In the genomic region with DNA sequence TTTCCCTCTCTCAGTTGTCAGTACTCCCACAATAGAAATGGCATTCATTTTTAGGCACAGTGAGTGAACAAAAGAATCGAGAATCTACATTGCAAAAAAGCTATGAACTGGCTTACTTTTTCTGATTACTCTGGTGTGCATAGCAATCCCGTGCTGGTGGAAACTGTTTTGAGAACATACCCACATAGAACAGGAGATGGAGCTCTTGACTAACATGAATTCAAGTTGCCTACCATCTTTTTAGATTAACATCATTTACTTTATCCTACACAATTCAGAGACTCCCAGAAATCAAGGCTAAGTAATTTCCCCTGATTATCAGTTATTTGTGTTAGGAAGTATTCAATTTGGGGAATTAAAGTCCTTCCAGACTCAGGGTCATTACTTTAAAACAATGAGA, we compare ENCODE assay signal across 8 cellular contexts.
DNase-seq lines count a peak whose midpoint lies in the region; ATAC-seq, FAIRE-seq and TF ChIP-seq lines count a peak whose summit lies in the region.

No MANE protein-coding gene starts in this region.

- H3K9me3 Mint-ChIP-seq in MCF 10A (ENCODE audit: unreplicated experiment): no peaks in the 10 kb centered on the region

- H3K27ac ChIP-seq in ACC112 (ENCODE audit: low read depth, low read length) (no peak overlapping the region), mesendoderm (ENCODE audit: low read depth, low read length) (no peak overlapping the region)

- CTCF ChIA-PET in MCF 10A (lab: Yijun Ruan, JAX): interaction anchor here (0.6 to 2.3 kb wide), 28 partner anchors 8 to 970 kb away, joined by 3 to 25 read pairs (median 4); no protein-coding TSS in a partner anchor

- no peak overlapping the region for H2BK15ac ChIP-seq in mesendoderm (replicated peaks; ENCODE audit: low read depth)

- peak overlapping the region; percentile 74 for H2AFZ ChIP-seq in ACC112 (ENCODE audit: low read length, unreplicated experiment)

- no TSS peak for BruUV-seq in MCF 10A (replicated peaks; lab: Mats Ljungman, UMichigan)

- H4K8ac ChIP-seq in mesendoderm (ENCODE audit: low read depth, low read length): no peak overlapping the region

- H2BK5ac ChIP-seq in mesendoderm (ENCODE audit: low read length): no peak overlapping the region

- H3K56ac ChIP-seq in mesendoderm (ENCODE audit: low read length): no peak overlapping the region

- no peak overlapping the region for H3K4ac ChIP-seq in mesendoderm (ENCODE audit: low read depth, low read length)

- H2BK120ac ChIP-seq in mesendoderm (ENCODE audit: low read depth, low read length): no peak overlapping the region

- POLR2A ChIA-PET in MCF 10A (lab: Yijun Ruan, JAX): interaction anchor here (0.8 to 1.0 kb wide), 2 partner anchors 64 to 407 kb away, joined by 3 to 5 read pairs; no protein-coding TSS in a partner anchor

- H3K9ac ChIP-seq in mesendoderm (ENCODE audit: low read length): no peak overlapping the region

- no peak for ATAC-seq in GM18909 (IDR thresholded peaks at IDR 0.05; ENCODE audit: poor library complexity, unreplicated experiment)

- TF ChIP-seq CTCF in GM12872 (IDR thresholded peaks at IDR 0.05; ENCODE audit: insufficient read depth, low read depth, low read length) (peak; percentile 34; the same call in 2 of the 3 replicates), MCF 10A (IDR thresholded peaks at IDR 0.05; ENCODE audit: unreplicated experiment) (peak; percentile 50), lower leg skin (IDR thresholded peaks at IDR 0.05) (no peak)

- no CpG with 5 or more reads among the region's 2 CpGs for WGBS in mesendoderm (ENCODE audit: extremely low coverage, insufficient coverage, low lambda C conversion rate)
- WGBS in lower leg skin, 2 donors: 8 to 10% methylated on average over 2 of the region's 2 CpGs

- intact Hi-C loops in MCF 10A (cut with micrococcal nuclease) (loop anchor here (1.0 to 10.0 kb wide), 3 partner anchors 575 to 989 kb away; no protein-coding TSS in a partner anchor), lower leg skin (cut with DNase I; ENCODE audit: low total_unique reads) (no loop called here)

- H3K4me1 Mint-ChIP-seq in MCF 10A (ENCODE audit: insufficient read depth, unreplicated experiment): no peaks in the 10 kb centered on the region

- no peak overlapping the region for H3K18ac ChIP-seq in mesendoderm (ENCODE audit: low read length)

- H3K36me3 Mint-ChIP-seq in MCF 10A (ENCODE audit: insufficient read depth, unreplicated experiment): no peaks in the 10 kb centered on the region

- FAIRE-seq in GM12892 (lab: Jason Lieb, UNC): no peak

- no peak overlapping the region for H3K23ac ChIP-seq in mesendoderm (ENCODE audit: low read length)

- no peak for TF ChIP-seq POLR2A in lower leg skin (IDR thresholded peaks at IDR 0.05)
- TF ChIP-seq POLR2A in GM12892 (IDR thresholded peaks at IDR 0.05; ENCODE audit: low read depth, low read length): no peak

- no peak overlapping the region for H3K4me2 ChIP-seq in mesendoderm (ENCODE audit: low read length)

- no peak overlapping the region for H3K27ac Mint-ChIP-seq in MCF 10A (ENCODE audit: low read depth, unreplicated experiment)

- H3K4me3 Mint-ChIP-seq in MCF 10A (ENCODE audit: unreplicated experiment): no peak overlapping the region

- H3K79me2 ChIP-seq in ACC112 (ENCODE audit: control insufficient read depth, insufficient read depth, low read length, unreplicated experiment) (no peaks in the 10 kb centered on the region), mesendoderm (ENCODE audit: control insufficient read depth, insufficient read depth, low read length) (no peaks in the 10 kb centered on the region)

- H3K4me3 ChIP-seq in ACC112 (ENCODE audit: low read depth, low read length) (peak overlapping the region; percentile 56), mesendoderm (ENCODE audit: low read length) (no peak overlapping the region), lower leg skin (ENCODE audit: low read depth, poor library complexity, severe bottlenecking) (no peak overlapping the region)

- H3K79me1 ChIP-seq in mesendoderm (ENCODE audit: low read length): no peaks in the 10 kb centered on the region

- H2AK5ac ChIP-seq in mesendoderm (ENCODE audit: low read length): no peak overlapping the region

- H4K5ac ChIP-seq in mesendoderm (ENCODE audit: low read length): no peak overlapping the region

- H3K36me3 ChIP-seq in ACC112 (ENCODE audit: insufficient read depth, low read length) (no peaks in the 10 kb centered on the region), mesendoderm (ENCODE audit: control insufficient read depth, insufficient read depth, low read length) (no peaks in the 10 kb centered on the region)

- H3K4me1 ChIP-seq in ACC112 (ENCODE audit: control insufficient read depth, insufficient read depth, low read length, unreplicated experiment) (peaks cover 11% of the 10 kb centered on the region), mesendoderm (ENCODE audit: control insufficient read depth, low read depth, low read length) (no peaks in the 10 kb centered on the region)

- H3K27me3 ChIP-seq in ACC112 (ENCODE audit: insufficient read depth, low read length): no peaks in the 10 kb centered on the region
- no peaks in the 10 kb centered on the region for H3K27me3 ChIP-seq in mesendoderm (ENCODE audit: insufficient read depth, low read length, poor library complexity)

- DNase-seq in NCI-H2171 (lab: John Stamatoyannopoulos, UW) (peak; percentile 11), MCF 10A (ENCODE audit: unreplicated experiment) (peak; percentile 42), mesendoderm (peak; percentile 53), lower leg skin (ENCODE audit: low spot score in 2 of 2) (no peak), GM12892 (ENCODE audit: insufficient read length) (no peak)

- peaks cover 45% of the 10 kb centered on the region for H3K27me3 Mint-ChIP-seq in MCF 10A (ENCODE audit: insufficient read depth, unreplicated experiment)

Comparison
In these comparisons a context has a peak if more than half of its experiments do, and no peak if none do; other contexts are left out.
1. CTCF ChIP-seq: peak in GM12872 (single experiment) and MCF 10A (single experiment); none in lower leg skin (0 of 3).
2. DNase-seq: peak in NCI-H2171 (single experiment), MCF 10A (single experiment) and mesendoderm (single experiment); none in lower leg skin (0 of 2) and GM12892 (single experiment).